ENCODE assay signal across 1 cellular context in genomic region chr19:45224645-45225044, GRCh38.
TF ChIP-seq lines count a peak whose summit lies in the region.

No MANE protein-coding gene starts in this region.

TF ChIP-seq in H1, 55 proteins besides CTCF, POLR2A, EP300 and RAD21:
- TF ChIP-seq SAP30 (IDR thresholded peaks at IDR 0.05; ENCODE audit: insufficient read depth, insufficient replicate concordance, low read length) (no peak), RNF2 (IDR thresholded peaks at IDR 0.05; ENCODE audit: borderline replicate concordance, low read depth, low read length, missing control alignments, poor library complexity, severe bottlenecking) (no peak), SUZ12 (IDR thresholded peaks at IDR 0.05; ENCODE audit: low read length) (no peak), CHD1 (IDR thresholded peaks at IDR 0.05; ENCODE audit: low read depth, low read length) (no peak), MAX (IDR thresholded peaks at IDR 0.05) (no peak), GTF2F1 (IDR thresholded peaks at IDR 0.05; ENCODE audit: borderline replicate concordance, low read depth, low read length) (no peak), MAFK (IDR thresholded peaks at IDR 0.05; ENCODE audit: low read depth, low read length) (no peak), CTBP2 (IDR thresholded peaks at IDR 0.05; ENCODE audit: borderline replicate concordance, insufficient read depth, insufficient read length, low read length) (no peak), NANOG (IDR thresholded peaks at IDR 0.05; ENCODE audit: insufficient read depth, low read depth, low read length, poor library complexity, severe bottlenecking) (no peak), TBP (IDR thresholded peaks at IDR 0.05; ENCODE audit: low read depth, low read length) (no peak), POU5F1 (IDR thresholded peaks at IDR 0.05; ENCODE audit: low read depth, low read length) (no peak), SRF (IDR thresholded peaks at IDR 0.05; ENCODE audit: low read depth, low read length) (no peak), PHF8 (conservative IDR thresholded peaks at IDR 0.05; ENCODE audit: low read depth, low read length) (no peak), HDAC2 (IDR thresholded peaks at IDR 0.05; ENCODE audit: borderline replicate concordance in 1 of 2, low read depth in 2 of 2, low read length in 2 of 2) (no peak), SIRT6 (IDR thresholded peaks at IDR 0.05; ENCODE audit: low read length) (no peak)
